14 cellular contexts compared by ENCODE assay signal in genomic region chr11:125679397-125679796, GRCh38. TPM values are rescaled to one million over a fixed set of nuclear protein-coding genes. Genes with fewer than 3 reads are reported as not detected.
DNase-seq lines count a peak whose midpoint lies in the region; ATAC-seq and TF ChIP-seq lines count a peak whose summit lies in the region.
"Had no signal": no experiment of that assay in that cellular context is flagged by ENCODE, and none has a peak within 500 bp of the region (broad histone marks: within the 10 kb centered on the region; RNA-seq: fewer than 3 reads in every experiment).

No MANE protein-coding gene starts in this region.

- no peaks in the 10 kb centered on the region for H3K36me3 Mint-ChIP-seq in CD4-positive, alpha-beta T cell (ENCODE audit: low read depth)

- TF ChIP-seq POLR2A in uterus (IDR thresholded peaks at IDR 0.05): no peak

- H3K9ac ChIP-seq in PC-3 (ENCODE audit: low read length): no peak overlapping the region

- BruUV-seq in A673 (replicated peaks; lab: Mats Ljungman, UMichigan) (no TSS peak), PC-3 (replicated peaks; lab: Mats Ljungman, UMichigan) (no TSS peak)

- H3K9me3 ChIP-seq in A673 (ENCODE audit: low read depth, low read length, poor library complexity, severe bottlenecking): no peaks in the 10 kb centered on the region
- no peaks in the 10 kb centered on the region for H3K9me3 ChIP-seq in PC-3 (ENCODE audit: low read length)
- H3K9me3 ChIP-seq in CD4-positive, alpha-beta T cell (ENCODE audit: control insufficient read depth, low read length): no peaks in the 10 kb centered on the region
- H3K9me3 ChIP-seq in uterus: no peaks in the 10 kb centered on the region
- H3K9me3 ChIP-seq: adrenal gland had no signal

- H3K4me3 Mint-ChIP-seq in CD4-positive, alpha-beta T cell: no peak overlapping the region
- H3K4me3 Mint-ChIP-seq: memory B cell had no signal

- no peaks in the 10 kb centered on the region for H3F3A ChIP-seq in PC-3 (ENCODE audit: low read length, unreplicated experiment)

- ATAC-seq in PC-3: peak; percentile 43; the same call in 1 of the 2 replicates
- ATAC-seq in HG03108 (IDR thresholded peaks at IDR 0.05; ENCODE audit: unreplicated experiment): no peak
- no peak for ATAC-seq in CD4-positive, alpha-beta T cell (ENCODE audit: poor library complexity)

- no peaks in the 10 kb centered on the region for H3K4me1 ChIP-seq in A673 (ENCODE audit: insufficient read depth, low read length, poor library complexity, severe bottlenecking)
- H3K4me1 ChIP-seq in PC-3 (ENCODE audit: insufficient read depth, low read length): no peaks in the 10 kb centered on the region
- H3K4me1 ChIP-seq in uterus: no peaks in the 10 kb centered on the region
- H3K4me1 ChIP-seq: adrenal gland had no signal

- TF ChIP-seq CTCF in A673 (conservative IDR thresholded peaks at IDR 0.05; ENCODE audit: low read depth, low read length) (peak; percentile 44; the same call in 1 of the 2 replicates), PC-3 (conservative IDR thresholded peaks at IDR 0.05; ENCODE audit: low read depth, low read length) (peak; percentile 60), uterus (IDR thresholded peaks at IDR 0.05) (no peak)
- TF ChIP-seq CTCF in CD4-positive, alpha-beta T cell (IDR thresholded peaks at IDR 0.05): no peak

- POLR2A ChIA-PET in A673 (lab: Charles Lee; ENCODE audit: low non-redundant PET): no interaction called here
- POLR2A ChIA-PET in PC-3 (lab: Charles Lee; ENCODE audit: unreplicated experiment): no interaction called here
- POLR2A ChIA-PET in CD4-positive, alpha-beta T cell (lab: Charles Lee): no interaction called here

- H3K27ac ChIP-seq in A673 (ENCODE audit: low read depth, low read length, poor library complexity, severe bottlenecking) (no peak overlapping the region), PC-3 (ENCODE audit: low read length) (no peak overlapping the region), uterus (no peak overlapping the region)
- H3K27ac ChIP-seq in CD4-positive, alpha-beta T cell (ENCODE audit: low read depth, low read length): no peak overlapping the region
- H3K27ac ChIP-seq: adrenal gland had no signal

- H3K27me3 Mint-ChIP-seq in CD4-positive, alpha-beta T cell: no peaks in the 10 kb centered on the region
- H3K27me3 Mint-ChIP-seq: memory B cell had no signal

- no peaks in the 10 kb centered on the region for H3K9me3 Mint-ChIP-seq in CD4-positive, alpha-beta T cell
- H3K9me3 Mint-ChIP-seq: memory B cell had no signal

- H3K4me3 ChIP-seq in A673 (ENCODE audit: low read depth, low read length, poor library complexity, severe bottlenecking) (no peak overlapping the region), PC-3 (ENCODE audit: low read length) (no peak overlapping the region), uterus (no peak overlapping the region)
- H3K4me3 ChIP-seq: adrenal gland had no signal

- no peaks in the 10 kb centered on the region for H3K79me2 ChIP-seq in PC-3 (ENCODE audit: low read length)

- no peak overlapping the region for H3K27ac Mint-ChIP-seq in CD4-positive, alpha-beta T cell
- H3K27ac Mint-ChIP-seq: memory B cell had no signal

- no peaks in the 10 kb centered on the region for H3K9me2 ChIP-seq in PC-3 (replicated peaks; ENCODE audit: low read length)

- H3K27me3 ChIP-seq in A673 (replicated peaks; ENCODE audit: insufficient read depth, low read depth, low read length, poor library complexity): no peaks in the 10 kb centered on the region
- no peaks in the 10 kb centered on the region for H3K27me3 ChIP-seq in PC-3 (ENCODE audit: low read length)
- H3K27me3 ChIP-seq in CD4-positive, alpha-beta T cell (ENCODE audit: control insufficient read depth, insufficient read depth, low read length): no peaks in the 10 kb centered on the region
- no peaks in the 10 kb centered on the region for H3K27me3 ChIP-seq in uterus
- H3K27me3 ChIP-seq: adrenal gland had no signal

- CTCF ChIA-PET in A673 (lab: Charles Lee) (no interaction called here), PC-3 (lab: Charles Lee) (no interaction called here)
- CTCF ChIA-PET in CD4-positive, alpha-beta T cell (lab: Charles Lee): no interaction called here

- H3K36me3 ChIP-seq in A673 (ENCODE audit: insufficient read depth, low read length, poor library complexity, severe bottlenecking) (peaks cover 22% of the 10 kb centered on the region), PC-3 (ENCODE audit: low read depth, low read length) (peaks cover 8% of the 10 kb centered on the region; the same call in 1 of the 2 replicates), uterus (no peaks in the 10 kb centered on the region)
- H3K36me3 ChIP-seq: adrenal gland had no signal

- no peaks in the 10 kb centered on the region for H4K20me1 ChIP-seq in PC-3 (ENCODE audit: low read length)

- intact Hi-C loops in A673 (cut with micrococcal nuclease; ENCODE audit: unreplicated experiment) (no loop called here), PC-3 (cut with micrococcal nuclease) (no loop called here), uterus (cut with DNase I; ENCODE audit: low total_unique reads) (no loop called here)
- intact Hi-C loops in CD4-positive, alpha-beta T cell (cut with DNase I, micrococcal nuclease): no loop called here

- DNase-seq in A673 (ENCODE audit: low spot score) (peak; percentile 13), ELR (ENCODE audit: low read depth) (peak; percentile 39), PC-3 (peak; percentile 16), fibroblast of peridontal ligament (ENCODE audit: extremely low read depth) (peak; percentile 13), uterus (no peak), cerebellar nuclear complex (lab: John Stamatoyannopoulos, UW) (no peak)
- DNase-seq in CD4-positive, alpha-beta T cell: no peak
- DNase-seq: adrenal gland; NCI-H2107; posterior cingulate gyrus; stimulated activated CD4-positive, alpha-beta T cell treated with anti-CD3 and anti-CD28 coated beads, Interleukin-2, amount 100 ng/mL, for 24 hours; stimulated activated naive CD4-positive, alpha-beta T cell treated with Interleukin-2 at 50 U/mL for 16 hours had no signal

- no peak overlapping the region for H2AFZ ChIP-seq in PC-3 (ENCODE audit: low read length)

- H3K4me2 ChIP-seq in PC-3 (ENCODE audit: low read length): no peak overlapping the region

- no peaks in the 10 kb centered on the region for H3K4me1 Mint-ChIP-seq in CD4-positive, alpha-beta T cell (ENCODE audit: low read depth)
- H3K4me1 Mint-ChIP-seq: memory B cell had no signal

RNA-seq across cellular contexts. Expression of gene ACRV1, which starts 1.2 kb away (rescaled TPM):
- total RNA-seq in A673 (2021) (not detected in 2 replicates), PC-3 (2014; rRNA removed) (not detected in 2 replicates), uterus (not detected)
- not detected for total RNA-seq in CD4-positive, alpha-beta T cell
- total RNA-seq: adrenal gland had no signal

RNA-seq across cellular contexts. Expression of gene CHEK1, which starts 54.4 kb away (rescaled TPM):
- total RNA-seq in A673 (2021) (135 and 146 TPM in 2 replicates), PC-3 (2014; rRNA removed) (49.8 and 64.7 TPM in 2 replicates), uterus (10 to 100 TPM in 1 of 4 donors, 1 to 10 TPM in 2, not detected in 1; 1.6 to 35.4 (median 2.6) TPM)
- total RNA-seq in CD4-positive, alpha-beta T cell: 1 to 10 TPM; 6.8 to 7.8 TPM

Comparison
In these comparisons a context has a peak if more than half of its experiments do, and no peak if none do; other contexts are left out.
1. DNase-seq: peak in A673 (single experiment), ELR (single experiment), PC-3 (single experiment) and fibroblast of peridontal ligament (single experiment); none in CD4-positive, alpha-beta T cell (0 of 10), uterus (0 of 2) and cerebellar nuclear complex (0 of 2).
2. CTCF ChIP-seq: peak in A673 (single experiment) and PC-3 (single experiment); none in CD4-positive, alpha-beta T cell (single experiment) and uterus (0 of 4).